Comparison of ENCODE assay signal across 8 cellular contexts in the genomic region with DNA sequence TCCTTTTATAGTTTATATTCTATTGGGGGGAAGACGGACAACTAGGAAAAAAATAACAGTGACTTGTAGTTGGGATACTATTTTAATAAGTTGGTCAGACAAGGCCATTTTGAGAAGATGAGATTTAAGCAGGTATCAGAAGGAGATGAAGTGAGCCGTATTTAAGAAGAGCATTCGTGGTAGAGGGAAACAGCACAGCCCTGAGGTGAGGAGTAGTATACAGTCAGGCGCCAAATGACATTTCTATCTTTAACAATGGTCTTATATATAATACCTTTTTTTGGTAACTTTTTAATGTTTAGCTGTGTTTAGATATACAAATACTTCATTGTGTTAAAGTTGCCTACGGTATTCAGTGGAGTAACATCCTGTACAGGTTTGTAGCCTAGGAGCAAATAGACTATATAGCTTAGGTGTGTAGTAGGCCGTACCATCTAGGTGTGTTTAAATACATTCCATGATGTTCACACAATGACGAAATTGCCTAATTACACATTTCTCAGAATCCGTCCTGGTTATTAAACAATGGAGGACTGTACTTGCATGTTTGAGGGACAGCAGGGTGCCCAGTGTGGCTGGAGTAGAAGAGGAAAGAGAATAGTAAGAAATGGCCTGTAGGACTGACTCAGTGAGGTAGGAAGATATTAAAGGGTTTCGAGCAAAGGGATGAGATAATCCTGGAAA. TPM values are rescaled to one million over a fixed set of nuclear protein-coding genes. Genes with fewer than 3 reads are reported as not detected.
DNase-seq lines count a peak whose midpoint lies in the region; ATAC-seq, FAIRE-seq and TF ChIP-seq lines count a peak whose summit lies in the region.

No MANE protein-coding gene starts in this region.

- H3K4me1 ChIP-seq in DOHH2 (ENCODE audit: control insufficient read depth, low read length) (peaks cover 49% of the 10 kb centered on the region), Loucy (ENCODE audit: insufficient read depth, low read length, poor library complexity, severe bottlenecking) (peaks cover 37% of the 10 kb centered on the region), K562 (replicated peaks in 1 of 2; ENCODE audit: control insufficient read depth in 2 of 2, insufficient read depth in 2 of 2, low read length in 2 of 2) (peaks cover 13 to 21% of the 10 kb centered on the region in 2 experiments), mucosa of rectum (ENCODE audit: control insufficient read depth in 2 of 2, insufficient read depth in 2 of 2, low read length in 2 of 2) (peaks cover 9 to 18% of the 10 kb centered on the region in 2 donors)

- BruUV-seq in K562 (replicated peaks; lab: Mats Ljungman, UMichigan) = no TSS peak

- CTCF ChIA-PET in K562 (lab: Yijun Ruan, JAX; ENCODE audit: low intra/inter-chr PET ratio) = interaction anchor here (1.0 kb wide), 1 partner anchor 20 kb away, joined by 4 read pairs; the partner anchor contains the start of gene SEC22C

- no peak for FAIRE-seq in K562 (lab: Jason Lieb, UNC)

- DNase-seq in K562 (ENCODE audit: extremely low read depth in 1 of 4, low spot score in 3 of 4) (peak in 1 of 4 experiments; percentile 62), iPS-NIHi7 (ENCODE audit: extremely low spot score) (no peak), HuH-7.5 (ENCODE audit: low spot score) (no peak), left colon (no peak)

- peak overlapping the region; percentile 89 for H3K27ac ChIP-seq in DOHH2 (ENCODE audit: low read depth, low read length)
- H3K27ac ChIP-seq in K562 (ENCODE audit: extremely low read depth, low read depth, low read length) = peak overlapping the region; percentile 64
- peak overlapping the region; percentile 24 to 38 for H3K27ac ChIP-seq in mucosa of rectum (ENCODE audit: low read depth in 2 of 2, low read length in 2 of 2)

- WGBS in K562 (ENCODE audit: insufficient coverage, low coverage, missing lambda C conversion rate) = 2% methylated on average over 9 of the region's 9 CpGs

- H3F3A ChIP-seq in DOHH2 (ENCODE audit: control insufficient read depth, insufficient read depth) (peaks cover 21% of the 10 kb centered on the region), Loucy (ENCODE audit: low read depth) (peaks cover 4% of the 10 kb centered on the region; the same call in 1 of the 2 replicates)

- intact Hi-C loops in K562 (cut with micrococcal nuclease) (no loop called here), left colon (cut with DNase I, micrococcal nuclease) (loop anchor here in 1 of 2 donors (10.0 kb wide), 1 partner anchor 143 kb away; no protein-coding TSS in a partner anchor)

- peak in 1 of 2 experiments; percentile 42; a peak in 2 of 4 replicates for TF ChIP-seq RAD21 in K562 (CRISPR knock-in tag; conservative IDR thresholded peaks at IDR 0.05 in 1 of 2, IDR thresholded peaks at IDR 0.05 in 1 of 2)

- TF ChIP-seq CTCF in DOHH2 (IDR thresholded peaks at IDR 0.05; ENCODE audit: low read depth, low read length, poor library complexity, severe bottlenecking) = peak; percentile 53
- peak; percentile 28; the same call in 1 of the 2 replicates for TF ChIP-seq CTCF in Loucy (conservative IDR thresholded peaks at IDR 0.05; ENCODE audit: low read length)
- peak; percentile 44 to 54 (median 45); a peak in 5 of 6 replicates for TF ChIP-seq CTCF in K562 (IDR thresholded peaks at IDR 0.05 in 2 of 3, conservative IDR thresholded peaks at IDR 0.05 in 1 of 3; ENCODE audit: insufficient read depth in 2 of 3, low read depth in 1 of 3, low read length in 3 of 3)

- H3K9me3 ChIP-seq in DOHH2 (ENCODE audit: control insufficient read depth, insufficient read depth, low read length) (no peaks in the 10 kb centered on the region), Loucy (ENCODE audit: insufficient read depth, low read depth, low read length) (no peaks in the 10 kb centered on the region), K562 (replicated peaks; ENCODE audit: control insufficient read depth, insufficient read depth, low read depth, low read length) (peaks cover 2% of the 10 kb centered on the region; the same call in 1 of the 2 replicates), mucosa of rectum (ENCODE audit: control insufficient read depth in 2 of 2, low read length in 2 of 2) (no peaks in the 10 kb centered on the region)

- peak overlapping the region; percentile 95 for H3K4me3 ChIP-seq in DOHH2 (ENCODE audit: low read length)
- H3K4me3 ChIP-seq in Loucy (ENCODE audit: low read length, poor library complexity, severe bottlenecking) = peak overlapping the region; percentile 82
- H3K4me3 ChIP-seq in K562 = peak overlapping the region; percentile 85
- peak overlapping the region; percentile 83 to 94 for H3K4me3 ChIP-seq in mucosa of rectum (ENCODE audit: low read length in 2 of 2)

- no peak for TF ChIP-seq POLR2A in K562 (conservative IDR thresholded peaks at IDR 0.05)

- H3K4me2 ChIP-seq in DOHH2 (ENCODE audit: low read length) (peak overlapping the region; percentile 68), Loucy (ENCODE audit: low read depth, low read length, poor library complexity, severe bottlenecking) (peak overlapping the region; percentile 97), K562 (ENCODE audit: insufficient read depth, low read length) (peak overlapping the region; percentile 99)

- peaks cover 15% of the 10 kb centered on the region for H4K20me1 ChIP-seq in DOHH2 (ENCODE audit: control insufficient read depth, insufficient read depth, low read depth, low read length)
- peaks cover 52% of the 10 kb centered on the region for H4K20me1 ChIP-seq in Loucy (ENCODE audit: insufficient read depth, low read length, poor library complexity, severe bottlenecking)
- peaks cover 6% of the 10 kb centered on the region; the same call in 1 of the 2 replicates for H4K20me1 ChIP-seq in K562 (replicated peaks; ENCODE audit: control insufficient read depth, insufficient read depth, low read length)

- POLR2A ChIA-PET in K562 (lab: Yijun Ruan, JAX) = interaction anchor here (0.6 to 1.7 kb wide), 6 partner anchors 8 to 51 kb away, joined by 3 to 7 read pairs (median 3); no protein-coding TSS in a partner anchor

- peak; percentile 57 for ATAC-seq in K562
- no peak for ATAC-seq in left colon
- ATAC-seq in HG03469 (IDR thresholded peaks at IDR 0.05; ENCODE audit: unreplicated experiment) = no peak

- H3K9ac ChIP-seq in Loucy (ENCODE audit: low read depth, low read length, poor library complexity, severe bottlenecking) = peak overlapping the region; percentile 85
- peak overlapping the region in 1 of 2 experiments; percentile 93; a peak in 3 of 4 replicates for H3K9ac ChIP-seq in K562 (ENCODE audit: insufficient read depth in 1 of 2, low read depth in 2 of 2, low read length in 2 of 2)
- peak overlapping the region; percentile 29 to 78 for H3K9ac ChIP-seq in mucosa of rectum (ENCODE audit: low read depth in 1 of 2, low read length in 2 of 2)

- H3K36me3 ChIP-seq in DOHH2 (ENCODE audit: control insufficient read depth, low read length) (peaks cover 60% of the 10 kb centered on the region), Loucy (ENCODE audit: insufficient read depth, low read length) (no peaks in the 10 kb centered on the region), K562 (ENCODE audit: control insufficient read depth, insufficient read depth, low read length) (peaks cover 27% of the 10 kb centered on the region), mucosa of rectum (ENCODE audit: control insufficient read depth in 2 of 2, insufficient read depth in 2 of 2, low read length in 2 of 2) (peaks cover 0 to 2% of the 10 kb centered on the region in 2 donors)

- no peaks in the 10 kb centered on the region for H3K9me2 ChIP-seq in DOHH2 (replicated peaks; ENCODE audit: control insufficient read depth, low read length)
- H3K9me2 ChIP-seq in Loucy (replicated peaks; ENCODE audit: low read depth, low read length) = no peaks in the 10 kb centered on the region

- H3K27me3 ChIP-seq in DOHH2 (ENCODE audit: control insufficient read depth, low read length) = no peaks in the 10 kb centered on the region
- no peaks in the 10 kb centered on the region for H3K27me3 ChIP-seq in Loucy (ENCODE audit: insufficient read depth, low read length, poor library complexity, severe bottlenecking)
- H3K27me3 ChIP-seq in K562 (ENCODE audit: control insufficient read depth in 2 of 2, insufficient read depth in 2 of 2, low read length in 2 of 2) = no peaks in the 10 kb centered on the region
- H3K27me3 ChIP-seq in mucosa of rectum (ENCODE audit: control insufficient read depth in 2 of 2, insufficient read depth in 2 of 2, low read length in 2 of 2) = no peaks in the 10 kb centered on the region

- in situ Hi-C loops in K562 (cut with MboI) = no loop called here

- 0 out of 2 replicates have a peak, but pooled peaks have one; percentile 27 for TF ChIP-seq EP300 in K562 (IDR thresholded peaks at IDR 0.05; ENCODE audit: low read length)

- no peak overlapping the region for H2AFZ ChIP-seq in Loucy (ENCODE audit: low read length)
- H2AFZ ChIP-seq in K562 (ENCODE audit: low read depth, low read length) = no peak overlapping the region

- H3K79me2 ChIP-seq in DOHH2 (ENCODE audit: control insufficient read depth, low read length) (peaks cover 66% of the 10 kb centered on the region), Loucy (ENCODE audit: insufficient read depth, low read length) (peaks cover 61% of the 10 kb centered on the region), K562 (ENCODE audit: control insufficient read depth, insufficient read depth, low read length) (peaks cover 66% of the 10 kb centered on the region)

- H3K9me1 ChIP-seq in K562 (ENCODE audit: control insufficient read depth, insufficient read depth, low read length) = no peaks in the 10 kb centered on the region

RNA-seq across cellular contexts. Expression of gene NKTR, which starts 1.6 kb away (rescaled TPM):
- total RNA-seq in K562 (2011; cell fraction: chromatin; rRNA removed; ENCODE audit: low replicate concordance) = 253 and 1,006 TPM in 2 replicates
- total RNA-seq in K562 (2011; cell fraction: nucleolus; rRNA removed) = 104 and 168 TPM in 2 replicates
- 377 and 604 TPM in 2 replicates for total RNA-seq in K562 (2011; cell fraction: nucleoplasm; rRNA removed)
- total RNA-seq in K562 (2014; rRNA removed) = 48.0 and 51.5 TPM in 2 replicates
- total RNA-seq in K562 (2014; rRNA removed; fragmentation: Illumina TruSeq; extraction: Trizol) = 117 and 120 TPM in 2 replicates
- 94.1 and 104 TPM in 2 replicates for total RNA-seq in K562 (2015; rRNA removed; fragmentation: Illumina TruSeq; extraction: Trizol)
- 67.4 and 70.3 TPM in 2 replicates for total RNA-seq in K562 (2021)
- 123 and 130 TPM in 2 replicates for polyA plus RNA-seq in K562 (2011; rRNA removed)
- polyA plus RNA-seq in K562 (2011; cell fraction: cytosol; rRNA removed) = 9.2 and 26.9 TPM in 2 replicates
- 284 and 370 TPM in 2 replicates for polyA plus RNA-seq in K562 (2011; cell fraction: nucleus; rRNA removed)
- 39.4 and 56.1 TPM in 2 replicates for polyA plus RNA-seq in K562 (2012)
- 76.5 and 95.7 TPM in 2 replicates for polyA plus RNA-seq in K562 (2014; fragmentation: Illumina TruSeq; extraction: Trizol)
- 10 to 100 TPM; 19.7 to 30.2 TPM for polyA plus RNA-seq in K562 (2014; fragmentation: Nextera tagmentation; extraction: Ambion mirVana)
- polyA plus RNA-seq in K562 (2014; rRNA removed) = 84.5 and 92.6 TPM in 2 replicates
- 140 and 209 TPM in 2 replicates for polyA minus RNA-seq in K562 (2011; rRNA and poly(A)+ RNA removed)
- 19.9 and 20.4 TPM in 2 replicates for polyA minus RNA-seq in K562 (2011; cell fraction: cytosol; rRNA and poly(A)+ RNA removed)
- 246 and 455 TPM in 2 replicates for polyA minus RNA-seq in K562 (2011; cell fraction: nucleus; rRNA and poly(A)+ RNA removed)
- total RNA-seq in left colon = 10 to 100 TPM; 54.1 to 63.9 TPM

RNA-seq across cellular contexts. Expression of gene SS18L2, which starts 11.4 kb away (rescaled TPM):
- 28.8 and 30.7 TPM in 2 replicates for total RNA-seq in K562 (2011; cell fraction: chromatin; rRNA removed; ENCODE audit: low replicate concordance)
- total RNA-seq in K562 (2011; cell fraction: nucleolus; rRNA removed) = 24.3 and 25.5 TPM in 2 replicates
- 32.2 and 45.8 TPM in 2 replicates for total RNA-seq in K562 (2011; cell fraction: nucleoplasm; rRNA removed)
- 51.4 and 75.9 TPM in 2 replicates for total RNA-seq in K562 (2014; rRNA removed)
- 70.0 and 77.2 TPM in 2 replicates for total RNA-seq in K562 (2014; rRNA removed; fragmentation: Illumina TruSeq; extraction: Trizol)
- total RNA-seq in K562 (2015; rRNA removed; fragmentation: Illumina TruSeq; extraction: Trizol) = 65.6 and 78.0 TPM in 2 replicates
- 68.6 and 77.8 TPM in 2 replicates for total RNA-seq in K562 (2021)
- 117 and 144 TPM in 2 replicates for polyA plus RNA-seq in K562 (2011; rRNA removed)
- polyA plus RNA-seq in K562 (2011; cell fraction: cytosol; rRNA removed) = 31.8 and 55.1 TPM in 2 replicates
- polyA plus RNA-seq in K562 (2011; cell fraction: nucleus; rRNA removed) = 36.1 and 57.1 TPM in 2 replicates
- 73.8 and 106 TPM in 2 replicates for polyA plus RNA-seq in K562 (2012)
- 72.2 and 78.0 TPM in 2 replicates for polyA plus RNA-seq in K562 (2014; fragmentation: Illumina TruSeq; extraction: Trizol)
- 100 to 1,000 TPM; 275 to 324 TPM for polyA plus RNA-seq in K562 (2014; fragmentation: Nextera tagmentation; extraction: Ambion mirVana)
- 99.2 and 99.4 TPM in 2 replicates for polyA plus RNA-seq in K562 (2014; rRNA removed)
- 31.2 and 35.5 TPM in 2 replicates for polyA minus RNA-seq in K562 (2011; rRNA and poly(A)+ RNA removed)
- 8.1 and 16.6 TPM in 2 replicates for polyA minus RNA-seq in K562 (2011; cell fraction: cytosol; rRNA and poly(A)+ RNA removed)
- 12.7 and 17.9 TPM in 2 replicates for polyA minus RNA-seq in K562 (2011; cell fraction: nucleus; rRNA and poly(A)+ RNA removed)
- 10 to 100 TPM; 19.0 to 20.5 TPM for total RNA-seq in left colon

RNA-seq across cellular contexts. Expression of gene SEC22C, which starts 20.3 kb away (rescaled TPM):
- total RNA-seq in K562 (2011; cell fraction: chromatin; rRNA removed; ENCODE audit: low replicate concordance) = 34.9 and 62.9 TPM in 2 replicates
- 32.7 and 35.5 TPM in 2 replicates for total RNA-seq in K562 (2011; cell fraction: nucleolus; rRNA removed)
- total RNA-seq in K562 (2011; cell fraction: nucleoplasm; rRNA removed) = 48.1 and 67.3 TPM in 2 replicates
- total RNA-seq in K562 (2014; rRNA removed) (44.8 and 49.8 TPM in 2 replicates), K562 (2014; rRNA removed; fragmentation: Illumina TruSeq; extraction: Trizol) (62.4 and 63.6 TPM in 2 replicates), K562 (2015; rRNA removed; fragmentation: Illumina TruSeq; extraction: Trizol) (68.4 and 68.7 TPM in 2 replicates), K562 (2021) (50.7 and 50.8 TPM in 2 replicates), left colon (10 to 100 TPM; 11.4 to 15.2 TPM)
- polyA plus RNA-seq in K562 (2011; rRNA removed) (60.5 and 64.5 TPM in 2 replicates), K562 (2014; fragmentation: Illumina TruSeq; extraction: Trizol) (58.5 and 59.8 TPM in 2 replicates), K562 (2014; fragmentation: Nextera tagmentation; extraction: Ambion mirVana) (10 to 100 TPM; 35.6 to 41.3 TPM), K562 (2014; rRNA removed) (45.9 and 54.5 TPM in 2 replicates)
- 31.6 and 53.4 TPM in 2 replicates for polyA plus RNA-seq in K562 (2011; cell fraction: cytosol; rRNA removed)
- polyA plus RNA-seq in K562 (2011; cell fraction: nucleus; rRNA removed) = 36.9 and 47.6 TPM in 2 replicates
- polyA plus RNA-seq in K562 (2012) = 55.2 and 56.3 TPM in 2 replicates
- 40.6 and 42.7 TPM in 2 replicates for polyA minus RNA-seq in K562 (2011; rRNA and poly(A)+ RNA removed)
- polyA minus RNA-seq in K562 (2011; cell fraction: cytosol; rRNA and poly(A)+ RNA removed) = 17.8 and 22.0 TPM in 2 replicates
- polyA minus RNA-seq in K562 (2011; cell fraction: nucleus; rRNA and poly(A)+ RNA removed) = 15.6 and 16.9 TPM in 2 replicates

RNA-seq across cellular contexts. Expression of gene ZBTB47, which starts 51.5 kb away (rescaled TPM):
- total RNA-seq in K562 (2011; cell fraction: chromatin; rRNA removed; ENCODE audit: low replicate concordance) = 2.9 and 11.3 TPM in 2 replicates
- 7.5 and 7.8 TPM in 2 replicates for total RNA-seq in K562 (2011; cell fraction: nucleolus; rRNA removed)
- 5.3 and 5.7 TPM in 2 replicates for total RNA-seq in K562 (2011; cell fraction: nucleoplasm; rRNA removed)
- total RNA-seq in K562 (2014; rRNA removed) = 3.4 and 5.0 TPM in 2 replicates
- 0.45 and 0.58 TPM in 2 replicates for total RNA-seq in K562 (2014; rRNA removed; fragmentation: Illumina TruSeq; extraction: Trizol)
- total RNA-seq in K562 (2015; rRNA removed; fragmentation: Illumina TruSeq; extraction: Trizol) = 1.8 and 1.9 TPM in 2 replicates
- 2.9 and 4.6 TPM in 2 replicates for total RNA-seq in K562 (2021)
- 1.7 and 2.2 TPM in 2 replicates for polyA plus RNA-seq in K562 (2011; rRNA removed)
- polyA plus RNA-seq in K562 (2011; cell fraction: cytosol; rRNA removed) = 1.8 and 3.3 TPM in 2 replicates
- polyA plus RNA-seq in K562 (2011; cell fraction: nucleus; rRNA removed) = 4.4 and 8.8 TPM in 2 replicates
- 1.8 and 2.8 TPM in 2 replicates for polyA plus RNA-seq in K562 (2012)
- 1.6 and 2.3 TPM in 2 replicates for polyA plus RNA-seq in K562 (2014; fragmentation: Illumina TruSeq; extraction: Trizol)
- under 1 TPM in 1 of 2 experiments, not detected in 1; 0.11 TPM for polyA plus RNA-seq in K562 (2014; fragmentation: Nextera tagmentation; extraction: Ambion mirVana)
- 2.7 and 2.9 TPM in 2 replicates for polyA plus RNA-seq in K562 (2014; rRNA removed)
- 1.8 and 2.8 TPM in 2 replicates for polyA minus RNA-seq in K562 (2011; rRNA and poly(A)+ RNA removed)
- polyA minus RNA-seq in K562 (2011; cell fraction: cytosol; rRNA and poly(A)+ RNA removed) = 2.0 and 2.1 TPM in 2 replicates
- 5.9 and 7.1 TPM in 2 replicates for polyA minus RNA-seq in K562 (2011; cell fraction: nucleus; rRNA and poly(A)+ RNA removed)
- 10 to 100 TPM in 1 of 2 donors, 1 to 10 TPM in 1; 5.7 to 11.8 TPM for total RNA-seq in left colon

Comparison
In these comparisons a context has a peak if more than half of its experiments do, and no peak if none do; other contexts are left out.
1. H3K27ac ChIP-seq: peak in every context shown above with its lines; median percentile 89 in DOHH2; 64 in K562; 31 in mucosa of rectum.